1 cellular context compared by ENCODE assay signal in the genomic region with DNA sequence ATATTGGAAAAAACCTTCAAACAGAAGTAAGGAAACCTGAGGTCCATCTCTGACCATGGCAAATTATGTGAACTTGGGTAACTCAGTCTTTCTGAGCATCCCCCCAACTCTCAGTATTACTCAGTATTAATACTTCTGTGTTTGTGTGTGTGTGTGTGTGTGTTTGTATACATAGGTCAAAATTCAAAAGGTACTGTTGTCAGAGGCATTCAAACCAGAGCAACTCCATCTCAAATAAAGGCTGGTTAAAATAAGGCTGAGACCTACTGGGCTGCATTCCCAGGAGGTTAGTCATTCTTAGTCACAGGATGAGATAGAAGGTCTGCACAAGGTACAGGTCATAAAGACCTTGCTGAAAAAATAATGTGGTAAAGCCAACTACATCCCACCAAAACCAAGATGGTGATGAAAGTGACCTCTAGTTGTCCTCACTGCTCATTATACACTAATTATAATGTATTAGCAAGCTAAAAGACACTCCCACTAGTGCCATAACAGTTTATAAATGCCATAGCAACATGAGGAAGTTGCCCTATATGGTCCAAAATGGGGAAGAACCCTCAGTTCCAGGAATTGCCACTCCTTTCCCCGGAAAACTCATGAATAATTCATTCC.
TF ChIP-seq lines count a peak whose summit lies in the region.

No MANE protein-coding gene starts in this region.

TF ChIP-seq in K562, 482 proteins besides CTCF, POLR2A, EP300 and RAD21 (continued from another document and continues in another):
- TF ChIP-seq, protein P1, sequence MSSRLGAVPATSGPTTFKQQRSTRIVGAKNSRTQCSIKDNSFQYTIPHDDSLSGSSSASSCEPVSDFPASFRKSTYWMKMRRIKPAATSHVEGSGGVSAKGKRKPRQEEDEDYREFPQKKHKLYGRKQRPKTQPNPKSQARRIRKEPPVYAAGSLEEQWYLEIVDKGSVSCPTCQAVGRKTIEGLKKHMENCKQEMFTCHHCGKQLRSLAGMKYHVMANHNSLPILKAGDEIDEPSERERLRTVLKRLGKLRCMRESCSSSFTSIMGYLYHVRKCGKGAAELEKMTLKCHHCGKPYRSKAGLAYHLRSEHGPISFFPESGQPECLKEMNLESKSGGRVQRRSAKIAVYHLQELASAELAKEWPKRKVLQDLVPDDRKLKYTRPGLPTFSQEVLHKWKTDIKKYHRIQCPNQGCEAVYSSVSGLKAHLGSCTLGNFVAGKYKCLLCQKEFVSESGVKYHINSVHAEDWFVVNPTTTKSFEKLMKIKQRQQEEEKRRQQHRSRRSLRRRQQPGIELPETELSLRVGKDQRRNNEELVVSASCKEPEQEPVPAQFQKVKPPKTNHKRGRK (tag; IDR thresholded peaks at IDR 0.05), result no peak
- TF ChIP-seq SREBF1 (IDR thresholded peaks at IDR 0.05; ENCODE audit: borderline replicate concordance, low read depth, low read length) (no peak), CXXC5 (CRISPR knock-in tag; IDR thresholded peaks at IDR 0.05) (no peak), ZNF444 (CRISPR knock-in tag; IDR thresholded peaks at IDR 0.05) (no peak), SMC3 (conservative IDR thresholded peaks at IDR 0.05; ENCODE audit: insufficient read depth, low read depth, low read length) (no peak), POU5F1 (IDR thresholded peaks at IDR 0.05; ENCODE audit: borderline replicate concordance, low read depth, low read length, partially characterized antibody) (no peak), PTTG1 (tag; IDR thresholded peaks at IDR 0.05; ENCODE audit: low read depth) (0 out of 2 replicates have a peak, but pooled peaks have one; percentile 15), ESRRB (CRISPR knock-in tag; IDR thresholded peaks at IDR 0.05; ENCODE audit: borderline replicate concordance) (no peak), DIDO1 (tag; IDR thresholded peaks at IDR 0.05; ENCODE audit: low read depth) (no peak), SAFB (IDR thresholded peaks at IDR 0.05; ENCODE audit: borderline replicate concordance, low read depth, low read length) (no peak), ZNF124 (CRISPR knock-in tag; IDR thresholded peaks at IDR 0.05) (no peak), CC2D1A (IDR thresholded peaks at IDR 0.05) (no peak), HNRNPK (IDR thresholded peaks at IDR 0.05; ENCODE audit: low read depth, low read length, poor library complexity, severe bottlenecking) (no peak), CBFB (CRISPR knock-in tag; IDR thresholded peaks at IDR 0.05) (no peak), NR4A1 (CRISPR knock-in tag; IDR thresholded peaks at IDR 0.05) (no peak), NR4A1 (tag; IDR thresholded peaks at IDR 0.05) (0 out of 2 replicates have a peak, but pooled peaks have one; percentile 40), TCF3 (CRISPR knock-in tag; IDR thresholded peaks at IDR 0.05) (no peak), POLR2B (IDR thresholded peaks at IDR 0.05; ENCODE audit: low read depth, partially characterized antibody) (no peak), NFE2 (IDR thresholded peaks at IDR 0.05; ENCODE audit: low read depth) (no peak), ZNF311 (CRISPR knock-in tag; IDR thresholded peaks at IDR 0.05) (no peak), NONO (IDR thresholded peaks at IDR 0.05; ENCODE audit: low read depth in 2 of 2, low read length in 1 of 2) (no peak), ARID1B (IDR thresholded peaks at IDR 0.05) (peak; percentile 31; the same call in 1 of the 2 replicates), PYGO2 (tag; IDR thresholded peaks at IDR 0.05) (0 out of 2 replicates have a peak, but pooled peaks have one; percentile 50), ZNF24 (IDR thresholded peaks at IDR 0.05) (no peak), ZNF644 (tag; IDR thresholded peaks at IDR 0.05; ENCODE audit: low read depth) (no peak), BCL6 (CRISPR knock-in tag; IDR thresholded peaks at IDR 0.05) (no peak), JUND (IDR thresholded peaks at IDR 0.05; ENCODE audit: borderline replicate concordance, low read depth, low read length) (peak; percentile 76), JUND (tag; IDR thresholded peaks at IDR 0.05; ENCODE audit: borderline replicate concordance, low read depth, low read length) (peak; percentile 88; the same call in 2 of the 3 replicates), ZNF316 (IDR thresholded peaks at IDR 0.05) (no peak), CBX2 (IDR thresholded peaks at IDR 0.05; ENCODE audit: insufficient read depth, low read length, poor library complexity, severe bottlenecking) (no peak), ZNF77 (CRISPR knock-in tag; IDR thresholded peaks at IDR 0.05) (no peak), TAF1 (IDR thresholded peaks at IDR 0.05; ENCODE audit: control insufficient read depth, extremely low read depth, insufficient read depth, low read length, severe bottlenecking) (no peak), BRCA1 (IDR thresholded peaks at IDR 0.05) (no peak), BRCA1 (CRISPR knock-in tag; IDR thresholded peaks at IDR 0.05) (no peak), SRSF3 (IDR thresholded peaks at IDR 0.05; ENCODE audit: insufficient read depth, low read length) (no peak), PRPF4 (IDR thresholded peaks at IDR 0.05; ENCODE audit: insufficient read depth, low read depth, low read length, poor library complexity, severe bottlenecking) (no peak), XRCC5 (IDR thresholded peaks at IDR 0.05; ENCODE audit: low read depth, low read length) (no peak), RHOXF2B (CRISPR knock-in tag; conservative IDR thresholded peaks at IDR 0.05) (no peak), ZNF76 (CRISPR knock-in tag; IDR thresholded peaks at IDR 0.05; ENCODE audit: borderline replicate concordance) (no peak), BRF1 (IDR thresholded peaks at IDR 0.05; ENCODE audit: borderline replicate concordance, extremely low read depth, insufficient read length) (no peak), ATF7 (IDR thresholded peaks at IDR 0.05) (no peak), FIP1L1 (IDR thresholded peaks at IDR 0.05; ENCODE audit: low read depth, low read length, poor library complexity, severe bottlenecking) (no peak)
- TF ChIP-seq, protein P2, sequence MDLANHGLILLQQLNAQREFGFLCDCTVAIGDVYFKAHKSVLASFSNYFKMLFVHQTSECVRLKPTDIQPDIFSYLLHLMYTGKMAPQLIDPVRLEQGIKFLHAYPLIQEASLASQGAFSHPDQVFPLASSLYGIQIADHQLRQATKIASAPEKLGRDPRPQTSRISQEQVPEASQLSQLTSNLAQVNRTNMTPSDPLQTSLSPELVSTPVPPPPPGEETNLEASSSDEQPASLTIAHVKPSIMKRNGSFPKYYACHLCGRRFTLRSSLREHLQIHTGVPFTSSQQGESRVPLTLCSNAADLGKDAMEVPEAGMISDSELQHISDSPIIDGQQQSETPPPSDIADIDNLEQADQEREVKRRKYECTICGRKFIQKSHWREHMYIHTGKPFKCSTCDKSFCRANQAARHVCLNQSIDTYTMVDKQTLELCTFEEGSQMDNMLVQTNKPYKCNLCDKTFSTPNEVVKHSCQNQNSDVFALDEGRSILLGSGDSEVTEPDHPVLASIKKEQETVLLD (IDR thresholded peaks at IDR 0.05), result no peak
- TF ChIP-seq, protein P3, sequence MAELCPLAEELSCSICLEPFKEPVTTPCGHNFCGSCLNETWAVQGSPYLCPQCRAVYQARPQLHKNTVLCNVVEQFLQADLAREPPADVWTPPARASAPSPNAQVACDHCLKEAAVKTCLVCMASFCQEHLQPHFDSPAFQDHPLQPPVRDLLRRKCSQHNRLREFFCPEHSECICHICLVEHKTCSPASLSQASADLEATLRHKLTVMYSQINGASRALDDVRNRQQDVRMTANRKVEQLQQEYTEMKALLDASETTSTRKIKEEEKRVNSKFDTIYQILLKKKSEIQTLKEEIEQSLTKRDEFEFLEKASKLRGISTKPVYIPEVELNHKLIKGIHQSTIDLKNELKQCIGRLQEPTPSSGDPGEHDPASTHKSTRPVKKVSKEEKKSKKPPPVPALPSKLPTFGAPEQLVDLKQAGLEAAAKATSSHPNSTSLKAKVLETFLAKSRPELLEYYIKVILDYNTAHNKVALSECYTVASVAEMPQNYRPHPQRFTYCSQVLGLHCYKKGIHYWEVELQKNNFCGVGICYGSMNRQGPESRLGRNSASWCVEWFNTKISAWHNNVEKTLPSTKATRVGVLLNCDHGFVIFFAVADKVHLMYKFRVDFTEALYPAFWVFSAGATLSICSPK (IDR thresholded peaks at IDR 0.05; ENCODE audit: borderline replicate concordance), result no peak
- TF ChIP-seq, protein P4, sequence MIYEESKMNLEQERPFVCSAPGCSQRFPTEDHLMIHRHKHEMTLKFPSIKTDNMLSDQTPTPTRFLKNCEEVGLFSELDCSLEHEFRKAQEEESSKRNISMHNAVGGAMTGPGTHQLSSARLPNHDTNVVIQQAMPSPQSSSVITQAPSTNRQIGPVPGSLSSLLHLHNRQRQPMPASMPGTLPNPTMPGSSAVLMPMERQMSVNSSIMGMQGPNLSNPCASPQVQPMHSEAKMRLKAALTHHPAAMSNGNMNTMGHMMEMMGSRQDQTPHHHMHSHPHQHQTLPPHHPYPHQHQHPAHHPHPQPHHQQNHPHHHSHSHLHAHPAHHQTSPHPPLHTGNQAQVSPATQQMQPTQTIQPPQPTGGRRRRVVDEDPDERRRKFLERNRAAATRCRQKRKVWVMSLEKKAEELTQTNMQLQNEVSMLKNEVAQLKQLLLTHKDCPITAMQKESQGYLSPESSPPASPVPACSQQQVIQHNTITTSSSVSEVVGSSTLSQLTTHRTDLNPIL (CRISPR knock-in tag; IDR thresholded peaks at IDR 0.05), result no peak
- TF ChIP-seq, protein P5, sequence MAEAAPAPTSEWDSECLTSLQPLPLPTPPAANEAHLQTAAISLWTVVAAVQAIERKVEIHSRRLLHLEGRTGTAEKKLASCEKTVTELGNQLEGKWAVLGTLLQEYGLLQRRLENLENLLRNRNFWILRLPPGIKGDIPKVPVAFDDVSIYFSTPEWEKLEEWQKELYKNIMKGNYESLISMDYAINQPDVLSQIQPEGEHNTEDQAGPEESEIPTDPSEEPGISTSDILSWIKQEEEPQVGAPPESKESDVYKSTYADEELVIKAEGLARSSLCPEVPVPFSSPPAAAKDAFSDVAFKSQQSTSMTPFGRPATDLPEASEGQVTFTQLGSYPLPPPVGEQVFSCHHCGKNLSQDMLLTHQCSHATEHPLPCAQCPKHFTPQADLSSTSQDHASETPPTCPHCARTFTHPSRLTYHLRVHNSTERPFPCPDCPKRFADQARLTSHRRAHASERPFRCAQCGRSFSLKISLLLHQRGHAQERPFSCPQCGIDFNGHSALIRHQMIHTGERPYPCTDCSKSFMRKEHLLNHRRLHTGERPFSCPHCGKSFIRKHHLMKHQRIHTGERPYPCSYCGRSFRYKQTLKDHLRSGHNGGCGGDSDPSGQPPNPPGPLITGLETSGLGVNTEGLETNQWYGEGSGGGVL (CRISPR knock-in tag; IDR thresholded peaks at IDR 0.05), result no peak
- TF ChIP-seq, protein P6, sequence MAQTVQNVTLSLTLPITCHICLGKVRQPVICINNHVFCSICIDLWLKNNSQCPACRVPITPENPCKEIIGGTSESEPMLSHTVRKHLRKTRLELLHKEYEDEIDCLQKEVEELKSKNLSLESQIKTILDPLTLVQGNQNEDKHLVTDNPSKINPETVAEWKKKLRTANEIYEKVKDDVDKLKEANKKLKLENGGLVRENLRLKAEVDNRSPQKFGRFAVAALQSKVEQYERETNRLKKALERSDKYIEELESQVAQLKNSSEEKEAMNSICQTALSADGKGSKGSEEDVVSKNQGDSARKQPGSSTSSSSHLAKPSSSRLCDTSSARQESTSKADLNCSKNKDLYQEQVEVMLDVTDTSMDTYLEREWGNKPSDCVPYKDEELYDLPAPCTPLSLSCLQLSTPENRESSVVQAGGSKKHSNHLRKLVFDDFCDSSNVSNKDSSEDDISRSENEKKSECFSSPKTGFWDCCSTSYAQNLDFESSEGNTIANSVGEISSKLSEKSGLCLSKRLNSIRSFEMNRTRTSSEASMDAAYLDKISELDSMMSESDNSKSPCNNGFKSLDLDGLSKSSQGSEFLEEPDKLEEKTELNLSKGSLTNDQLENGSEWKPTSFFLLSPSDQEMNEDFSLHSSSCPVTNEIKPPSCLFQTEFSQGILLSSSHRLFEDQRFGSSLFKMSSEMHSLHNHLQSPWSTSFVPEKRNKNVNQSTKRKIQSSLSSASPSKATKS (CRISPR knock-in tag; IDR thresholded peaks at IDR 0.05), result no peak
- TF ChIP-seq, protein P7, sequence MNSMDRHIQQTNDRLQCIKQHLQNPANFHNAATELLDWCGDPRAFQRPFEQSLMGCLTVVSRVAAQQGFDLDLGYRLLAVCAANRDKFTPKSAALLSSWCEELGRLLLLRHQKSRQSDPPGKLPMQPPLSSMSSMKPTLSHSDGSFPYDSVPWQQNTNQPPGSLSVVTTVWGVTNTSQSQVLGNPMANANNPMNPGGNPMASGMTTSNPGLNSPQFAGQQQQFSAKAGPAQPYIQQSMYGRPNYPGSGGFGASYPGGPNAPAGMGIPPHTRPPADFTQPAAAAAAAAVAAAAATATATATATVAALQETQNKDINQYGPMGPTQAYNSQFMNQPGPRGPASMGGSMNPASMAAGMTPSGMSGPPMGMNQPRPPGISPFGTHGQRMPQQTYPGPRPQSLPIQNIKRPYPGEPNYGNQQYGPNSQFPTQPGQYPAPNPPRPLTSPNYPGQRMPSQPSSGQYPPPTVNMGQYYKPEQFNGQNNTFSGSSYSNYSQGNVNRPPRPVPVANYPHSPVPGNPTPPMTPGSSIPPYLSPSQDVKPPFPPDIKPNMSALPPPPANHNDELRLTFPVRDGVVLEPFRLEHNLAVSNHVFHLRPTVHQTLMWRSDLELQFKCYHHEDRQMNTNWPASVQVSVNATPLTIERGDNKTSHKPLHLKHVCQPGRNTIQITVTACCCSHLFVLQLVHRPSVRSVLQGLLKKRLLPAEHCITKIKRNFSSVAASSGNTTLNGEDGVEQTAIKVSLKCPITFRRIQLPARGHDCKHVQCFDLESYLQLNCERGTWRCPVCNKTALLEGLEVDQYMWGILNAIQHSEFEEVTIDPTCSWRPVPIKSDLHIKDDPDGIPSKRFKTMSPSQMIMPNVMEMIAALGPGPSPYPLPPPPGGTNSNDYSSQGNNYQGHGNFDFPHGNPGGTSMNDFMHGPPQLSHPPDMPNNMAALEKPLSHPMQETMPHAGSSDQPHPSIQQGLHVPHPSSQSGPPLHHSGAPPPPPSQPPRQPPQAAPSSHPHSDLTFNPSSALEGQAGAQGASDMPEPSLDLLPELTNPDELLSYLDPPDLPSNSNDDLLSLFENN (IDR thresholded peaks at IDR 0.05; ENCODE audit: low read depth in 2 of 2, low read length in 2 of 2), result no peak
- TF ChIP-seq, protein P8, sequence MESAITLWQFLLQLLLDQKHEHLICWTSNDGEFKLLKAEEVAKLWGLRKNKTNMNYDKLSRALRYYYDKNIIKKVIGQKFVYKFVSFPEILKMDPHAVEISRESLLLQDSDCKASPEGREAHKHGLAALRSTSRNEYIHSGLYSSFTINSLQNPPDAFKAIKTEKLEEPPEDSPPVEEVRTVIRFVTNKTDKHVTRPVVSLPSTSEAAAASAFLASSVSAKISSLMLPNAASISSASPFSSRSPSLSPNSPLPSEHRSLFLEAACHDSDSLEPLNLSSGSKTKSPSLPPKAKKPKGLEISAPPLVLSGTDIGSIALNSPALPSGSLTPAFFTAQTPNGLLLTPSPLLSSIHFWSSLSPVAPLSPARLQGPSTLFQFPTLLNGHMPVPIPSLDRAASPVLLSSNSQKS (CRISPR knock-in tag; IDR thresholded peaks at IDR 0.05), result no peak
- TF ChIP-seq, protein P9, sequence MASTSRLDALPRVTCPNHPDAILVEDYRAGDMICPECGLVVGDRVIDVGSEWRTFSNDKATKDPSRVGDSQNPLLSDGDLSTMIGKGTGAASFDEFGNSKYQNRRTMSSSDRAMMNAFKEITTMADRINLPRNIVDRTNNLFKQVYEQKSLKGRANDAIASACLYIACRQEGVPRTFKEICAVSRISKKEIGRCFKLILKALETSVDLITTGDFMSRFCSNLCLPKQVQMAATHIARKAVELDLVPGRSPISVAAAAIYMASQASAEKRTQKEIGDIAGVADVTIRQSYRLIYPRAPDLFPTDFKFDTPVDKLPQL (IDR thresholded peaks at IDR 0.05; ENCODE audit: extremely low read depth, insufficient read length), result no peak
